ENCODE assay signal across 18 cellular contexts in genomic region chr13:33796095-33796494, GRCh38. TPM values are rescaled to one million over a fixed set of nuclear protein-coding genes. Genes with fewer than 3 reads are reported as not detected.
DNase-seq lines count a peak whose midpoint lies in the region; ATAC-seq, FAIRE-seq and TF ChIP-seq lines count a peak whose summit lies in the region.
"Had no signal": no experiment of that assay in that cellular context is flagged by ENCODE, and none has a peak within 500 bp of the region (broad histone marks: within the 10 kb centered on the region; RNA-seq: fewer than 3 reads in every experiment).

No MANE protein-coding gene starts in this region.

- dilution Hi-C loops in IMR-90 (cut with HindIII; ENCODE audit: low sequenced_read_pairs, unreplicated experiment) = no loop called here

- H3K18ac ChIP-seq in IMR-90 (ENCODE audit: low read depth, low read length) = no peak overlapping the region
- no peak overlapping the region for H3K18ac ChIP-seq in H1 (ENCODE audit: extremely low read depth, low read length)

- H2BK15ac ChIP-seq in IMR-90 (ENCODE audit: low read depth, low read length) (no peak overlapping the region), H1 (ENCODE audit: low read length) (no peak overlapping the region)

- H3K4me2 ChIP-seq in IMR-90 (ENCODE audit: low read depth, low read length) = no peak overlapping the region
- H3K4me2 ChIP-seq in OCI-LY1 (ENCODE audit: low read length) = no peak overlapping the region
- H3K4me2 ChIP-seq in H1 (ENCODE audit: insufficient read depth in 1 of 2, low read depth in 2 of 2, low read length in 2 of 2) = no peak overlapping the region

- H3K9ac ChIP-seq in IMR-90 (ENCODE audit: low read depth, low read length) = no peak overlapping the region
- H3K9ac ChIP-seq in OCI-LY1 (ENCODE audit: low read length) = no peak overlapping the region
- H3K9ac ChIP-seq in H1 (replicated peaks in 1 of 4; ENCODE audit: extremely low read depth in 1 of 4, low read depth in 3 of 4, low read length in 3 of 4) = no peak overlapping the region
- H3K9ac ChIP-seq: BLaER1 had no signal

- no peak overlapping the region for H3K14ac ChIP-seq in IMR-90 (replicated peaks; ENCODE audit: low read depth, low read length)
- no peak overlapping the region for H3K14ac ChIP-seq in H1 (ENCODE audit: insufficient read length)

- H4K8ac ChIP-seq in IMR-90 (ENCODE audit: low read depth in 2 of 2, low read length in 2 of 2) (no peak overlapping the region), H1 (ENCODE audit: extremely low read depth, insufficient read depth, low read length) (no peak overlapping the region)

- H3K27me3 ChIP-seq in IMR-90 (ENCODE audit: control insufficient read depth, insufficient read depth, low read length) (peaks cover 2% of the 10 kb centered on the region), OCI-LY1 (ENCODE audit: insufficient read depth, low read length) (no peaks in the 10 kb centered on the region), H1 (replicated peaks in 1 of 4; ENCODE audit: control insufficient read depth in 3 of 4, extremely low read depth in 1 of 4, insufficient read depth in 3 of 4, low read length in 3 of 4) (no peaks in the 10 kb centered on the region)
- H3K27me3 ChIP-seq: BLaER1 had no signal

- H3K4me1 ChIP-seq in IMR-90 (ENCODE audit: control insufficient read depth, insufficient read depth, low read length) = no peaks in the 10 kb centered on the region
- peaks cover 69% of the 10 kb centered on the region for H3K4me1 ChIP-seq in OCI-LY1 (ENCODE audit: insufficient read depth, low read length, severe bottlenecking)
- H3K4me1 ChIP-seq in H1 (replicated peaks in 1 of 4; ENCODE audit: control insufficient read depth in 3 of 4, insufficient read depth in 4 of 4, low read length in 3 of 4) = peaks cover 0 to 3% (median 0%) of the 10 kb centered on the region in 4 experiments; a peak in 3 of 7 replicates
- H3K4me1 ChIP-seq: Caco-2 had no signal

- no peaks in the 10 kb centered on the region for H3K9me2 ChIP-seq in OCI-LY1 (ENCODE audit: low read depth, low read length)

- H2BK20ac ChIP-seq in IMR-90 (ENCODE audit: low read depth, low read length) (no peak overlapping the region), H1 (ENCODE audit: low read length) (no peak overlapping the region)

- CTCF ChIA-PET in IMR-90 (lab: Yijun Ruan, JAX) = no interaction called here
- CTCF ChIA-PET in H1 (lab: Charles Lee; ENCODE audit: partially characterized antibody) = no interaction called here

- no peak for FAIRE-seq in H1 (lab: Jason Lieb, UNC)
- FAIRE-seq: GM12878 had no signal

- intact Hi-C loops in IMR-90 (cut with micrococcal nuclease) = no loop called here

- TF ChIP-seq CTCF in IMR-90 (conservative IDR thresholded peaks at IDR 0.05; ENCODE audit: low read depth, low read length) = no peak
- no peak for TF ChIP-seq CTCF in OCI-LY1 (IDR thresholded peaks at IDR 0.05; ENCODE audit: low read length)
- TF ChIP-seq CTCF in H1 (IDR thresholded peaks at IDR 0.05; ENCODE audit: control extremely low read depth in 1 of 3, insufficient read depth in 1 of 3, low read depth in 1 of 3, low read length in 3 of 3) = no peak

- no peaks in the 10 kb centered on the region for H3K23me2 ChIP-seq in H1 (ENCODE audit: low read depth, low read length)

- H4K20me1 ChIP-seq in IMR-90 (ENCODE audit: insufficient read depth, low read length) = no peaks in the 10 kb centered on the region
- H4K20me1 ChIP-seq in OCI-LY1 (ENCODE audit: insufficient read depth, low read length) = no peaks in the 10 kb centered on the region
- H4K20me1 ChIP-seq in H1 (replicated peaks in 1 of 2; ENCODE audit: control insufficient read depth in 1 of 2, insufficient read depth in 2 of 2, low read length in 2 of 2) = no peaks in the 10 kb centered on the region
- H4K20me1 ChIP-seq: BLaER1 had no signal

- no peaks in the 10 kb centered on the region for H3K9me1 ChIP-seq in IMR-90 (ENCODE audit: insufficient read depth, low read length)

- H2AFZ ChIP-seq in IMR-90 (replicated peaks; ENCODE audit: low read length, poor library complexity) (no peak overlapping the region), OCI-LY1 (ENCODE audit: low read length) (no peak overlapping the region), H1 (ENCODE audit: low read length) (no peak overlapping the region)

- H2BK5ac ChIP-seq in IMR-90 (ENCODE audit: low read depth, low read length, poor library complexity, severe bottlenecking) = no peak overlapping the region
- H2BK5ac ChIP-seq in H1 (ENCODE audit: low read depth, low read length) = no peak overlapping the region

- H3K23ac ChIP-seq in IMR-90 (ENCODE audit: low read depth, low read length) (no peak overlapping the region), H1 (ENCODE audit: insufficient read length) (no peak overlapping the region)

- H4K91ac ChIP-seq in IMR-90 (ENCODE audit: insufficient read depth, low read depth, low read length) = no peak overlapping the region
- no peak overlapping the region for H4K91ac ChIP-seq in H1 (replicated peaks; ENCODE audit: insufficient read length, low read length)

- DNase-seq in IMR-90 (no peak), H1 (ENCODE audit: low read depth in 1 of 2, low spot score in 2 of 2) (no peak), DMS53 (lab: John Stamatoyannopoulos, UW) (no peak), H4 (ENCODE audit: low spot score) (no peak)
- DNase-seq: Caco-2; CD4-positive, CD25-positive, alpha-beta regulatory T cell; CD8-positive, alpha-beta T cell; DMS153; DMS79; EL; GDM1; GOT3; H9 had no signal

- H3K36me3 ChIP-seq in IMR-90 (ENCODE audit: control insufficient read depth, insufficient read depth, low read length) = no peaks in the 10 kb centered on the region
- peaks cover 10% of the 10 kb centered on the region; the same call in 1 of the 2 replicates for H3K36me3 ChIP-seq in OCI-LY1 (ENCODE audit: insufficient read depth, low read length)
- H3K36me3 ChIP-seq in H1 (ENCODE audit: control insufficient read depth in 2 of 4, insufficient read depth in 4 of 4, low read length in 3 of 4) = no peaks in the 10 kb centered on the region
- H3K36me3 ChIP-seq: BLaER1 had no signal

- TF ChIP-seq EP300 in H1 (IDR thresholded peaks at IDR 0.05; ENCODE audit: borderline replicate concordance in 1 of 2, low read depth in 2 of 2, low read length in 2 of 2) = no peak

- WGBS in IMR-90 (ENCODE audit: extremely low coverage in 2 of 2, insufficient read length in 1 of 2), 2 experiments = no CpG with 5 or more reads among the region's 4 CpGs
- 88% methylated on average over 4 of the region's 4 CpGs; no CpG with 5 or more reads in 1 of the 2 experiments for WGBS in H1 (ENCODE audit: extremely low coverage in 1 of 2, insufficient coverage in 1 of 2, insufficient read length in 1 of 2, insufficient replicate concordance in 2 of 2, low coverage in 1 of 2, low lambda C conversion rate in 2 of 2, missing lambda C conversion rate in 1 of 2), 2 experiments

- H2AK5ac ChIP-seq in IMR-90 (ENCODE audit: low read depth, low read length) (no peak overlapping the region), H1 (ENCODE audit: low read depth, low read length) (no peak overlapping the region)

- BruUV-seq in IMR-90 (replicated peaks; lab: Mats Ljungman, UMichigan) = no TSS peak

- no peak overlapping the region for H2BK120ac ChIP-seq in IMR-90 (ENCODE audit: low read depth, low read length)
- H2BK120ac ChIP-seq in H1 (replicated peaks; ENCODE audit: low read depth, low read length) = no peak overlapping the region

- no peak overlapping the region for H2BK12ac ChIP-seq in H1 (ENCODE audit: low read depth, low read length)

- H3K79me2 ChIP-seq in OCI-LY1 (ENCODE audit: insufficient read depth, low read length) (no peaks in the 10 kb centered on the region), H1 (ENCODE audit: control insufficient read depth in 1 of 2, insufficient read depth in 2 of 2, low read length in 2 of 2) (no peaks in the 10 kb centered on the region)

- H3K56ac ChIP-seq in IMR-90 (ENCODE audit: extremely low read depth, insufficient read depth, low read length) (no peak overlapping the region), H1 (replicated peaks; ENCODE audit: insufficient read length, low read depth, low read length) (no peak overlapping the region)

- ATAC-seq in IMR-90 (ENCODE audit: low read depth) (no peak), GM21447 (IDR thresholded peaks at IDR 0.05; ENCODE audit: unreplicated experiment) (no peak)
- ATAC-seq: CD8-positive, alpha-beta T cell; GM12878; HCT116 had no signal

- H3F3A ChIP-seq in OCI-LY1 (ENCODE audit: insufficient read depth, low read length) = no peaks in the 10 kb centered on the region

- in situ Hi-C loops in IMR-90 (cut with MboI; ENCODE audit: low sequenced_read_pairs) = no loop called here

- H3K4me3 ChIP-seq in IMR-90 (ENCODE audit: insufficient read depth, low read depth, low read length) = no peak overlapping the region
- H3K4me3 ChIP-seq in OCI-LY1 (ENCODE audit: low read depth, low read length, poor library complexity, severe bottlenecking) = no peak overlapping the region
- no peak overlapping the region for H3K4me3 ChIP-seq in H1 (ENCODE audit: extremely low read depth in 1 of 4, insufficient read depth in 2 of 4, low read depth in 3 of 4, low read length in 4 of 4)
- H3K4me3 ChIP-seq: BLaER1, GM12878 had no signal

- TF ChIP-seq RAD21 in IMR-90 (IDR thresholded peaks at IDR 0.05; ENCODE audit: low read length) = no peak
- TF ChIP-seq RAD21 in H1 (IDR thresholded peaks at IDR 0.05 in 1 of 2, conservative IDR thresholded peaks at IDR 0.05 in 1 of 2; ENCODE audit: low read depth in 2 of 2, low read length in 2 of 2) = no peak

- no peak for TF ChIP-seq POLR2A in IMR-90 (IDR thresholded peaks at IDR 0.05; ENCODE audit: low read depth, low read length)
- TF ChIP-seq POLR2A in H1 (IDR thresholded peaks at IDR 0.05; ENCODE audit: control extremely low read depth in 1 of 2, low read depth in 2 of 2, low read length in 2 of 2) = no peak

- no peak overlapping the region for H3K4ac ChIP-seq in IMR-90 (ENCODE audit: low read depth, low read length)
- H3K4ac ChIP-seq in H1 (replicated peaks; ENCODE audit: insufficient read length, low read depth, low read length) = no peak overlapping the region

- H3K79me1 ChIP-seq in IMR-90 (ENCODE audit: low read depth in 1 of 2, low read length in 2 of 2) = no peaks in the 10 kb centered on the region
- no peaks in the 10 kb centered on the region for H3K79me1 ChIP-seq in H1 (ENCODE audit: low read depth, low read length)

- POLR2A ChIA-PET in IMR-90 (lab: Charles Lee; ENCODE audit: unreplicated experiment) = no interaction called here
- POLR2A ChIA-PET in H1 (lab: Charles Lee; ENCODE audit: partially characterized antibody) = no interaction called here

- no peak overlapping the region for H2AK9ac ChIP-seq in IMR-90 (replicated peaks; ENCODE audit: low read depth, low read length, poor library complexity)

- H3K27ac ChIP-seq in IMR-90 (ENCODE audit: insufficient read depth, low read length) (no peak overlapping the region), OCI-LY1 (ENCODE audit: low read depth, low read length, poor library complexity, severe bottlenecking) (peak overlapping the region; percentile 91), H1 (ENCODE audit: low read depth, low read length) (no peak overlapping the region)

- H4K5ac ChIP-seq in IMR-90 (ENCODE audit: low read depth, low read length) (no peak overlapping the region), H1 (ENCODE audit: insufficient read length, low read depth, low read length) (no peak overlapping the region)

- H3K9me3 ChIP-seq in IMR-90 (ENCODE audit: control insufficient read depth, insufficient read depth, low read length) = no peaks in the 10 kb centered on the region
- 0 out of 2 replicates have a peak, but pooled peaks cover 3% of the 10 kb centered on the region for H3K9me3 ChIP-seq in OCI-LY1 (ENCODE audit: low read length)
- no peaks in the 10 kb centered on the region for H3K9me3 ChIP-seq in H1 (ENCODE audit: insufficient read depth in 2 of 2, low read depth in 1 of 2, low read length in 1 of 2)
- H3K9me3 ChIP-seq: Caco-2 had no signal

RNA-seq across cellular contexts. Expression of gene RFC3, which starts 21.9 kb away (rescaled TPM):
- total RNA-seq in IMR-90 (2012; rRNA removed) = 12.9 and 15.6 TPM in 2 replicates
- polyA plus RNA-seq in IMR-90 (2012; rRNA removed) = 7.8 and 9.8 TPM in 2 replicates
- polyA plus RNA-seq in IMR-90 (2012; cell fraction: cytosol; rRNA removed) = 1.3 and 3.8 TPM in 2 replicates
- 0.72 and 4.9 TPM in 2 replicates for polyA plus RNA-seq in IMR-90 (2012; cell fraction: nucleus; rRNA removed; ENCODE audit: low replicate concordance)
- 42.7 and 45.6 TPM in 2 replicates for total RNA-seq in H1 (2021; fragmentation: NEBNext Ultra II Directional; extraction: Animal tissue kit (Norgen Biotek cat#: 25700))
- 17.0 and 26.4 TPM in 2 replicates for polyA plus RNA-seq in H1 (2011; rRNA removed)
- polyA plus RNA-seq in H1 (2011; cell fraction: cytosol; rRNA removed) = 34.6 TPM
- polyA plus RNA-seq in H1 (2011; cell fraction: nucleus; rRNA removed) = 17.1 TPM
- 25.0 to 35.8 TPM (median 30.2 TPM) in 4 replicates for polyA plus RNA-seq in H1 (2012, experiment 1 of 2)
- 5.5 TPM for polyA plus RNA-seq in H1 (2012, experiment 2 of 2)
- polyA plus RNA-seq in H1 (2013, experiment 1 of 2) = 43.2 TPM
- polyA plus RNA-seq in H1 (2013, experiment 2 of 2) = 41.3 TPM
- polyA minus RNA-seq in H1 (2011; rRNA and poly(A)+ RNA removed) = 36.3 and 46.9 TPM in 2 replicates
- polyA minus RNA-seq in H1 (2011; cell fraction: cytosol; rRNA and poly(A)+ RNA removed) = 19.9 TPM
- 112 TPM for polyA minus RNA-seq in H1 (2011; cell fraction: nucleus; rRNA and poly(A)+ RNA removed)
- total RNA-seq in H4 (2014; rRNA removed; shearing (Covaris generic)) = 38.2 and 41.5 TPM in 2 replicates
